In genomic region chr19:14299224-14299827, GRCh38 we compare ENCODE assay signal across 2 cellular contexts.
TF ChIP-seq lines count a peak whose summit lies in the region.

No MANE protein-coding gene starts in this region.

TF ChIP-seq in K562, 482 proteins besides CTCF, POLR2A, EP300 and RAD21:
- TF ChIP-seq BCOR (IDR thresholded peaks at IDR 0.05): peak; percentile 59; the same call in 1 of the 2 replicates
- peak; percentile 89 for TF ChIP-seq ZNF12 (CRISPR knock-in tag; IDR thresholded peaks at IDR 0.05)
- TF ChIP-seq KDM1A (IDR thresholded peaks at IDR 0.05): 0 out of 4 replicates have a peak, but pooled peaks of 1 of the 2 experiments have one; percentile 12
- peak; percentile 84 for TF ChIP-seq ZNF121 (CRISPR knock-in tag; conservative IDR thresholded peaks at IDR 0.05)

TF ChIP-seq in HepG2, 621 proteins besides CTCF, POLR2A, EP300 and RAD21 (continued from another document):
- TF ChIP-seq ZNF12 (CRISPR knock-in tag; IDR thresholded peaks at IDR 0.05): peak; percentile 81; the same call in 1 of the 2 replicates
